In genomic region chr9:114551750-114552685, GRCh38 we compare ENCODE assay signal across 9 cellular contexts. TPM values are rescaled to one million over a fixed set of nuclear protein-coding genes. Genes with fewer than 3 reads are reported as not detected.
DNase-seq lines count a peak whose midpoint lies in the region; ATAC-seq, FAIRE-seq and TF ChIP-seq lines count a peak whose summit lies in the region.
"Had no signal": no experiment of that assay in that cellular context is flagged by ENCODE, and none has a peak within 500 bp of the region (broad histone marks: within the 10 kb centered on the region; RNA-seq: fewer than 3 reads in every experiment).

No MANE protein-coding gene starts in this region.

- no peak overlapping the region for H3K4me2 ChIP-seq in GM12878 (ENCODE audit: control insufficient read depth, insufficient read depth)

- H4K20me1 ChIP-seq in GM12878 (ENCODE audit: control insufficient read depth, insufficient read depth): no peaks in the 10 kb centered on the region

- H3K4me3 ChIP-seq in GM12878: no peak overlapping the region
- no peak overlapping the region for H3K4me3 ChIP-seq in vagina

- SMC1A ChIA-PET in GM12878 (lab: Charles Lee; ENCODE audit: uncharacterized antibody, unreplicated experiment): interaction anchor here (0.6 to 1.6 kb wide), 3 partner anchors 65 to 1159 kb away, joined by 3 to 4 read pairs (median 3); no protein-coding TSS in a partner anchor

- POLR2A ChIA-PET in GM12878 (lab: Charles Lee): interaction anchor here (1.8 kb wide), 1 partner anchor 36 kb away, joined by 5 read pairs; the partner anchor contains the start of gene ATP6V1G1

- H3K4me3 Mint-ChIP-seq in activated naive CD4-positive, alpha-beta T cell treated with anti-CD3 and anti-CD28 coated beads, Interleukin-2, amount 50 U/mL, for 24 hours: no peak overlapping the region
- H3K4me3 Mint-ChIP-seq in endothelial cell (ENCODE audit: unreplicated experiment): no peak overlapping the region
- H3K4me3 Mint-ChIP-seq: CD8-positive, alpha-beta T cell had no signal

- peak; percentile 50; the same call in 1 of the 3 replicates for ATAC-seq in GM12878
- ATAC-seq in HG03442 (IDR thresholded peaks at IDR 0.05; ENCODE audit: unreplicated experiment): no peak
- no peak for ATAC-seq in HG03469 (IDR thresholded peaks at IDR 0.05; ENCODE audit: unreplicated experiment)
- ATAC-seq: CD8-positive, alpha-beta T cell had no signal

- H3K4me1 ChIP-seq in GM12878 (ENCODE audit: control insufficient read depth, insufficient read depth, low read length): no peaks in the 10 kb centered on the region
- H3K4me1 ChIP-seq in vagina: peaks cover 8% of the 10 kb centered on the region

- peak overlapping the region; percentile 66 for H3K27ac Mint-ChIP-seq in activated naive CD4-positive, alpha-beta T cell treated with anti-CD3 and anti-CD28 coated beads, Interleukin-2, amount 50 U/mL, for 24 hours
- no peak overlapping the region for H3K27ac Mint-ChIP-seq in endothelial cell (ENCODE audit: unreplicated experiment)
- H3K27ac Mint-ChIP-seq: CD8-positive, alpha-beta T cell had no signal

- no peaks in the 10 kb centered on the region for H3K36me3 ChIP-seq in GM12878 (ENCODE audit: control insufficient read depth in 2 of 2, insufficient read depth in 2 of 2, low read length in 1 of 2)
- H3K36me3 ChIP-seq in vagina: no peaks in the 10 kb centered on the region

- H3K36me3 Mint-ChIP-seq in activated naive CD4-positive, alpha-beta T cell treated with anti-CD3 and anti-CD28 coated beads, Interleukin-2, amount 50 U/mL, for 24 hours: no peaks in the 10 kb centered on the region
- H3K36me3 Mint-ChIP-seq in endothelial cell (ENCODE audit: low read depth, unreplicated experiment): no peaks in the 10 kb centered on the region
- H3K36me3 Mint-ChIP-seq: CD8-positive, alpha-beta T cell had no signal

- intact Hi-C loops in GM12878 (cut with micrococcal nuclease; ENCODE audit: unreplicated experiment) (no loop called here), vagina (cut with DNase I) (no loop called here)

- TF ChIP-seq CTCF in GM12878 (IDR thresholded peaks at IDR 0.05 in 2 of 3, conservative IDR thresholded peaks at IDR 0.05 in 1 of 3; ENCODE audit: control insufficient read depth in 2 of 3, extremely low read depth in 1 of 3, insufficient read depth in 1 of 3, low read depth in 3 of 3, low read length in 3 of 3): no peak
- TF ChIP-seq CTCF in vagina (IDR thresholded peaks at IDR 0.05): no peak
- no peak for TF ChIP-seq CTCF in endothelial cell (IDR thresholded peaks at IDR 0.05; ENCODE audit: unreplicated experiment)

- no peak for TF ChIP-seq EP300 in GM12878 (IDR thresholded peaks at IDR 0.05; ENCODE audit: borderline replicate concordance in 1 of 2, control insufficient read depth in 1 of 2, low read depth in 2 of 2, low read length in 2 of 2)

- DNase-seq in activated naive CD4-positive, alpha-beta T cell (lab: John Stamatoyannopoulos, UW): no peak
- DNase-seq in GM12878 (ENCODE audit: low read depth, low spot score) (no peak), kidney glomerular epithelial cell (lab: John Stamatoyannopoulos, UW) (peak; percentile 99), vagina (ENCODE audit: extremely low spot score in 2 of 2) (no peak), endothelial cell (ENCODE audit: low spot score) (no peak)
- DNase-seq: CD8-positive, alpha-beta T cell had no signal

- H3K9me3 Mint-ChIP-seq in activated naive CD4-positive, alpha-beta T cell treated with anti-CD3 and anti-CD28 coated beads, Interleukin-2, amount 50 U/mL, for 24 hours: no peaks in the 10 kb centered on the region
- no peaks in the 10 kb centered on the region for H3K9me3 Mint-ChIP-seq in endothelial cell (ENCODE audit: unreplicated experiment)
- H3K9me3 Mint-ChIP-seq: CD8-positive, alpha-beta T cell had no signal

- H2AFZ ChIP-seq in GM12878 (ENCODE audit: control insufficient read depth, low read depth, low read length): no peak overlapping the region

- H3K27me3 ChIP-seq in GM12878 (replicated peaks in 1 of 2; ENCODE audit: control insufficient read depth in 2 of 2, insufficient read depth in 2 of 2, low read length in 1 of 2) (peaks cover 0 to 5% of the 10 kb centered on the region in 2 experiments; a peak in 2 of 4 replicates), vagina (no peaks in the 10 kb centered on the region)

- TF ChIP-seq RAD21 in GM12878 (IDR thresholded peaks at IDR 0.05; ENCODE audit: insufficient read depth, low read depth, low read length): no peak

- no peak for FAIRE-seq in GM12878 (lab: Jason Lieb, UNC)

- H3K27me3 Mint-ChIP-seq in activated naive CD4-positive, alpha-beta T cell treated with anti-CD3 and anti-CD28 coated beads, Interleukin-2, amount 50 U/mL, for 24 hours: no peaks in the 10 kb centered on the region
- peaks cover 3% of the 10 kb centered on the region for H3K27me3 Mint-ChIP-seq in endothelial cell (ENCODE audit: unreplicated experiment)

- H3K27ac ChIP-seq in GM12878 (ENCODE audit: control insufficient read depth, insufficient read depth) (no peak overlapping the region), vagina (peak overlapping the region; percentile 18)

- RAD21 ChIA-PET in GM12878 (lab: Charles Lee; ENCODE audit: unreplicated experiment): interaction anchor here (1.1 kb wide), 2 partner anchors 33 to 101 kb away, joined by 3 to 4 read pairs; no protein-coding TSS in a partner anchor

- in situ Hi-C loops in GM12878 (cut with MboI): no loop called here

- H3K9me3 ChIP-seq in GM12878 (replicated peaks; ENCODE audit: control insufficient read depth, insufficient read depth, low read length) (no peaks in the 10 kb centered on the region), vagina (no peaks in the 10 kb centered on the region)

- WGBS in GM12878 (ENCODE audit: insufficient coverage, insufficient replicate concordance, low lambda C conversion rate, missing lambda C conversion rate): 39% methylated on average over 6 of the region's 6 CpGs

- H3K79me2 ChIP-seq in GM12878 (ENCODE audit: control insufficient read depth, insufficient read depth, low read length): no peaks in the 10 kb centered on the region

- CTCF ChIA-PET in GM12878 (lab: Yijun Ruan, JAX): interaction anchor here (0.8 to 1.2 kb wide), 2 partner anchors 13 to 146 kb away, joined by 3 to 5 read pairs; no protein-coding TSS in a partner anchor

- H3K4me1 Mint-ChIP-seq in activated naive CD4-positive, alpha-beta T cell treated with anti-CD3 and anti-CD28 coated beads, Interleukin-2, amount 50 U/mL, for 24 hours: no peaks in the 10 kb centered on the region
- H3K4me1 Mint-ChIP-seq in endothelial cell (ENCODE audit: unreplicated experiment): peaks cover 6% of the 10 kb centered on the region

- TF ChIP-seq POLR2A in GM12878 (IDR thresholded peaks at IDR 0.05; ENCODE audit: low read depth, low read length) (no peak), vagina (IDR thresholded peaks at IDR 0.05) (no peak)

- BruUV-seq in GM12878 (replicated peaks; lab: Mats Ljungman, UMichigan): no TSS peak

- H3K9ac ChIP-seq in GM12878 (ENCODE audit: control insufficient read depth, insufficient read depth, low read length): no peak overlapping the region

RNA-seq across cellular contexts. Expression of gene ATP6V1G1, which starts 35.6 kb away (rescaled TPM):
- total RNA-seq in GM12878 (2013; cell fraction: nucleolus; rRNA removed): 26.6 and 27.1 TPM in 2 replicates
- total RNA-seq in GM12878 (2014; rRNA removed) (44.2 and 56.6 TPM in 2 replicates), GM12878 (2014; rRNA removed; fragmentation: Illumina TruSeq; extraction: Trizol) (60.5 TPM in 2 replicates), GM12878 (2021) (34.2 and 36.0 TPM in 2 replicates), vagina (161 TPM), endothelial cell (ENCODE audit: unreplicated experiment) (96.0 TPM)
- polyA plus RNA-seq in GM12878 (2011; ENCODE audit: low read depth): 55.7 TPM
- polyA plus RNA-seq in GM12878 (2011; rRNA removed) (90.6 and 130 TPM in 2 replicates), GM12878 (2014; fragmentation: Illumina TruSeq; extraction: Trizol) (62.1 and 74.5 TPM in 2 replicates), GM12878 (2014; fragmentation: Nextera tagmentation; extraction: Ambion mirVana) (100 to 1,000 TPM; 162 to 204 TPM), GM12878 (2014; rRNA removed) (50.8 and 54.9 TPM in 2 replicates), GM12878 (2016; fragmentation: Nextera tagmentation; extraction: Ambion mirVana) (10 to 100 TPM; 98.5 to 99.9 TPM)
- polyA plus RNA-seq in GM12878 (2011; cell fraction: cytosol; rRNA removed): 47.3 and 57.4 TPM in 2 replicates
- polyA plus RNA-seq in GM12878 (2011; cell fraction: nucleus; rRNA removed): 28.5 TPM in 2 replicates
- 59.9 and 70.7 TPM in 2 replicates for polyA plus RNA-seq in GM12878 (2012)
- polyA minus RNA-seq in GM12878 (2011; rRNA and poly(A)+ RNA removed): 18.5 and 20.9 TPM in 2 replicates
- 13.6 and 14.6 TPM in 2 replicates for polyA minus RNA-seq in GM12878 (2011; cell fraction: cytosol; rRNA and poly(A)+ RNA removed)
- 13.3 and 24.2 TPM in 2 replicates for polyA minus RNA-seq in GM12878 (2011; cell fraction: nucleus; rRNA and poly(A)+ RNA removed)

RNA-seq across cellular contexts. Expression of gene WHRN, which starts 46.7 kb away (rescaled TPM):
- 110 and 114 TPM in 2 replicates for total RNA-seq in GM12878 (2013; cell fraction: nucleolus; rRNA removed)
- total RNA-seq in GM12878 (2014; rRNA removed) (0.33 and 0.34 TPM in 2 replicates), GM12878 (2014; rRNA removed; fragmentation: Illumina TruSeq; extraction: Trizol) (0.18 TPM in 2 replicates), GM12878 (2021) (0.98 and 1.2 TPM in 2 replicates), vagina (9.1 TPM), endothelial cell (ENCODE audit: unreplicated experiment) (4.1 TPM)
- polyA plus RNA-seq in GM12878 (2011; ENCODE audit: low read depth): 1.3 TPM
- polyA plus RNA-seq in GM12878 (2011; rRNA removed) (9.9 and 18.2 TPM in 2 replicates), GM12878 (2014; fragmentation: Illumina TruSeq; extraction: Trizol) (0.17 and 0.29 TPM in 2 replicates), GM12878 (2014; fragmentation: Nextera tagmentation; extraction: Ambion mirVana) (under 1 TPM in 1 of 2 experiments, not detected in 1; 0.04 TPM), GM12878 (2014; rRNA removed) (0.82 and 0.86 TPM in 2 replicates), GM12878 (2016; fragmentation: Nextera tagmentation; extraction: Ambion mirVana) (1 to 10 TPM in 1 of 2 experiments, under 1 TPM in 1; 0.68 to 1.1 TPM)
- 20.1 and 23.8 TPM in 2 replicates for polyA plus RNA-seq in GM12878 (2011; cell fraction: cytosol; rRNA removed)
- polyA plus RNA-seq in GM12878 (2011; cell fraction: nucleus; rRNA removed): 247 and 273 TPM in 2 replicates
- polyA plus RNA-seq in GM12878 (2012): 4.2 and 4.5 TPM in 2 replicates
- polyA minus RNA-seq in GM12878 (2011; rRNA and poly(A)+ RNA removed): 7.0 and 17.7 TPM in 2 replicates
- 6.4 and 12.8 TPM in 2 replicates for polyA minus RNA-seq in GM12878 (2011; cell fraction: cytosol; rRNA and poly(A)+ RNA removed)
- 54.9 and 86.5 TPM in 2 replicates for polyA minus RNA-seq in GM12878 (2011; cell fraction: nucleus; rRNA and poly(A)+ RNA removed)

RNA-seq across cellular contexts. Expression of gene TMEM268, which starts 59.1 kb away (rescaled TPM):
- 111 and 114 TPM in 2 replicates for total RNA-seq in GM12878 (2013; cell fraction: nucleolus; rRNA removed)
- 24.9 and 25.5 TPM in 2 replicates for total RNA-seq in GM12878 (2014; rRNA removed)
- total RNA-seq in GM12878 (2014; rRNA removed; fragmentation: Illumina TruSeq; extraction: Trizol): 16.8 and 20.3 TPM in 2 replicates
- 27.1 and 32.1 TPM in 2 replicates for total RNA-seq in GM12878 (2021)
- 24.3 TPM for polyA plus RNA-seq in GM12878 (2011; ENCODE audit: low read depth)
- 79.5 and 83.7 TPM in 2 replicates for polyA plus RNA-seq in GM12878 (2011; rRNA removed)
- polyA plus RNA-seq in GM12878 (2011; cell fraction: cytosol; rRNA removed): 41.9 and 55.1 TPM in 2 replicates
- polyA plus RNA-seq in GM12878 (2011; cell fraction: nucleus; rRNA removed): 33.1 and 33.6 TPM in 2 replicates
- polyA plus RNA-seq in GM12878 (2012): 22.2 and 26.9 TPM in 2 replicates
- polyA plus RNA-seq in GM12878 (2014; fragmentation: Illumina TruSeq; extraction: Trizol): 34.1 and 36.2 TPM in 2 replicates
- 1 to 10 TPM; 3.5 to 6.1 TPM for polyA plus RNA-seq in GM12878 (2014; fragmentation: Nextera tagmentation; extraction: Ambion mirVana)
- 22.5 and 24.0 TPM in 2 replicates for polyA plus RNA-seq in GM12878 (2014; rRNA removed)
- polyA plus RNA-seq in GM12878 (2016; fragmentation: Nextera tagmentation; extraction: Ambion mirVana): 10 to 100 TPM in 1 of 2 experiments, 1 to 10 TPM in 1; 7.4 to 14.3 TPM
- polyA minus RNA-seq in GM12878 (2011; rRNA and poly(A)+ RNA removed): 65.8 and 85.6 TPM in 2 replicates
- 19.4 and 26.9 TPM in 2 replicates for polyA minus RNA-seq in GM12878 (2011; cell fraction: cytosol; rRNA and poly(A)+ RNA removed)
- 18.9 and 27.6 TPM in 2 replicates for polyA minus RNA-seq in GM12878 (2011; cell fraction: nucleus; rRNA and poly(A)+ RNA removed)
- total RNA-seq in vagina: 11.5 TPM
- 1.6 TPM for total RNA-seq in endothelial cell (ENCODE audit: unreplicated experiment)
